In the genomic region with DNA sequence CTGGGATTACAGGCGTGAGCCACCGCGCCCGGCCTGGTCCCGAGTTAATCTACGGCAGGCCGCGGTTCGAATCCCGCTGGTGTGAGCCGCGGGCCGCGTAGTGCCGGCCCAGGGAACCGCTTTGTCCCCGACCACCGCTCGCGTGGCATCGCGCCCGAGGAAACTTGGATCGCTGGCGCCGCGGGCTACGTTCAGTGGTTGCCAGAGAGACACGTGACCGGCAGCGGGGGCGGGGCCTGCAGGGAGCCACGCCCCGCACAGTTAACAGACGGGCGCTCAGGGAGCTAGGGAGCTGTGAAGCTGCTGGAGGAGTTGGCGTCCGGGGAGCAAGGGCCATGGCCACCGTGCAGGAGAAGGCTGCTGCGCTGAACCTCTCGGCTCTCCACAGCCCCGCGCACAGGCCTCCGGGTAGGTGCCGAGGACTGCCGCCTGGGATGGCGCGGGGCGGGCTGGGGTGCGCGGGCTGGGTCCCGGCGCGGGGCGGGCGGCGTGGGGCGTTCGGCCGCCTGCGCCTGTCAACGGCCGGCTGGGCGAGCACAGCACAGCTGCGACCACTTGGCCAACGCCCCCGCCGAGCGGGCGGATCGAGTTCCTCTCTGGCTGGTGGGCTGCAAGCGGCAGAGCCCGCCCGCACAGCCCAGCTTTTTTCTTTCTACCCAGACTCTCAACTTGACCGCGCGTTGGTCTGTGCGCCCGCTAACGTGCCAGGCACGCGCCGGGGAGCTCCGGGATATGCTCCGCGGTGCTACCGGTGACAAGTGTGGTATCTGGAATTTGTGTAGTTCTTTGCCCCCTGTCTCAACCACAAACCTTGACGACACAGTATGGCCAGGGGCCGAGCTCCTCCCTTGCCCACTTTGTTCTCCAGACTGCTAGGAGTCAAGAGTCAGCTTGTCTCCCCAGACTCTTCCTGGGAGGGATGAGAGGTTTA, we compare ENCODE assay signal across 8 cellular contexts. TPM values are rescaled to one million over a fixed set of nuclear protein-coding genes. Genes with fewer than 3 reads are reported as not detected.
A peak's percentile ranks its signal among the peaks of the same experiment; 100 is the strongest.
DNase-seq lines count a peak whose midpoint lies in the region; ATAC-seq, FAIRE-seq and TF ChIP-seq lines count a peak whose summit lies in the region.

A gene (plus strand): TSS at position 258 of the 931 bp plus-strand sequence. CDS start 78 bp downstream, at position 336.

- in situ Hi-C loops in mammary epithelial cell (cut with MboI; ENCODE audit: low sequenced_read_pairs in 2 of 2) = no loop called here

- H3K9me3 ChIP-seq in WERI-Rb-1 (ENCODE audit: severe bottlenecking) (peaks cover 3% of the 10 kb centered on the region), mammary epithelial cell (replicated peaks; ENCODE audit: insufficient read depth, low read length) (no peaks in the 10 kb centered on the region), small intestine (ENCODE audit: control insufficient read depth, low read depth) (no peaks in the 10 kb centered on the region)

- 21% methylated on average over 18 of the region's 89 CpGs for WGBS in mammary epithelial cell (ENCODE audit: low coverage, missing lambda C conversion rate)
- WGBS in small intestine, 3 donors = 2 to 4% (median 3%) methylated on average over 51 to 89 of the region's 89 CpGs

- peak within 1 kb of the TSS; percentile 81 for H3K4me2 ChIP-seq in mammary epithelial cell (ENCODE audit: insufficient read depth, low read depth, low read length)

- no peaks in the 10 kb centered on the region for H4K20me1 ChIP-seq in mammary epithelial cell (ENCODE audit: insufficient read depth, low read length)

- ATAC-seq in GM18505 (IDR thresholded peaks at IDR 0.05; ENCODE audit: unreplicated experiment) = peak; percentile 44
- ATAC-seq in HG02885 (IDR thresholded peaks at IDR 0.05; ENCODE audit: poor library complexity, unreplicated experiment) = peak; percentile 63

- peak; percentile 54 for DNase-seq in NCI-H2081 treated with DMSO at 0.1 percent for 48 hours (lab: John Stamatoyannopoulos, UW)
- DNase-seq in WERI-Rb-1 = peak; percentile 75
- peak; percentile 78 for DNase-seq in mammary epithelial cell
- DNase-seq in inferior parietal cortex (ENCODE audit: extremely low spot score) = peak; percentile 88
- DNase-seq in small intestine = peak; percentile 92
- no peak for DNase-seq in NK-92 (lab: John Stamatoyannopoulos, UW; ENCODE audit: unreplicated experiment)

- no peaks in the 10 kb centered on the region for H3K27me3 ChIP-seq in WERI-Rb-1 (ENCODE audit: insufficient read depth, low read depth, severe bottlenecking)
- no peaks in the 10 kb centered on the region for H3K27me3 ChIP-seq in mammary epithelial cell (ENCODE audit: insufficient read depth, low read length)
- peaks cover 0 to 2% of the 10 kb centered on the region in 2 donors for H3K27me3 ChIP-seq in small intestine (ENCODE audit: control insufficient read depth in 2 of 2, insufficient read depth in 2 of 2, low read length in 2 of 2)

- H3K9ac ChIP-seq in mammary epithelial cell (ENCODE audit: insufficient read depth, low read length) = peak within 1 kb of the TSS; percentile 19

- dilution Hi-C loops in mammary epithelial cell (cut with HindIII; ENCODE audit: low sequenced_read_pairs) = no loop called here

- H3K4me3 ChIP-seq in WERI-Rb-1 (ENCODE audit: low read depth, low read length) (peak within 1 kb of the TSS; percentile 65), mammary epithelial cell (replicated peaks in 1 of 3; ENCODE audit: insufficient read depth in 1 of 3, low read depth in 2 of 3, low read length in 3 of 3) (peak within 1 kb of the TSS; percentile 57 to 73 (median 70)), small intestine (ENCODE audit: low read depth in 1 of 2, low read length in 2 of 2) (peak within 1 kb of the TSS; percentile 52 to 89)

- H3K79me2 ChIP-seq in mammary epithelial cell (ENCODE audit: insufficient read depth, low read length) = peaks cover 21% of the 10 kb centered on the region

- BruUV-seq in mammary epithelial cell (replicated peaks; lab: Mats Ljungman, UMichigan) = no TSS peak

- CTCF ChIA-PET in mammary epithelial cell (lab: Charles Lee; ENCODE audit: low non-redundant PET) = no interaction called here

- H3K4me1 ChIP-seq in mammary epithelial cell (ENCODE audit: insufficient read depth, low read length) = peaks cover 15% of the 10 kb centered on the region
- peaks cover 0 to 2% of the 10 kb centered on the region in 2 donors for H3K4me1 ChIP-seq in small intestine (ENCODE audit: control insufficient read depth in 2 of 2, insufficient read depth in 1 of 2, low read depth in 1 of 2, low read length in 1 of 2)

- intact Hi-C loops in mammary epithelial cell (cut with micrococcal nuclease) = loop anchor here (1.0 kb wide), 1 partner anchor 23 kb away; a partner anchor contains a TSS

- H2AFZ ChIP-seq in mammary epithelial cell (ENCODE audit: low read depth, low read length) = peak within 1 kb of the TSS; percentile 92

- no peak for FAIRE-seq in small intestine (lab: Jason Lieb, UNC)

- H3K27ac ChIP-seq in WERI-Rb-1 (no peak within 1 kb of the TSS), mammary epithelial cell (ENCODE audit: insufficient read depth, low read depth, low read length) (no peak within 1 kb of the TSS), small intestine (ENCODE audit: low read depth in 1 of 2, low read length in 1 of 2) (peak within 1 kb of the TSS; percentile 70 to 82)

- H3K36me3 ChIP-seq in WERI-Rb-1 (no peaks in the 10 kb centered on the region), mammary epithelial cell (ENCODE audit: insufficient read depth, low read length) (no peaks in the 10 kb centered on the region), small intestine (ENCODE audit: control insufficient read depth in 2 of 2, insufficient read depth in 2 of 2, low read length in 2 of 2) (no peaks in the 10 kb centered on the region)

- no peak for TF ChIP-seq POLR2A in GM18505 (IDR thresholded peaks at IDR 0.05; ENCODE audit: borderline replicate concordance, extremely low read depth, insufficient read depth, insufficient read length)

- no peak for TF ChIP-seq CTCF in WERI-Rb-1 (IDR thresholded peaks at IDR 0.05; ENCODE audit: low read depth, low read length)
- no peak for TF ChIP-seq CTCF in mammary epithelial cell (conservative IDR thresholded peaks at IDR 0.05 in 1 of 2, IDR thresholded peaks at IDR 0.05 in 1 of 2; ENCODE audit: extremely low read depth in 1 of 2, insufficient read depth in 1 of 2, low read depth in 1 of 2, low read length in 2 of 2)

RNA-seq across cellular contexts. Expression of the gene that starts here (rescaled TPM):
- 1 to 10 TPM; 5.2 to 6.8 TPM for total RNA-seq in mammary epithelial cell
- 5.7 TPM for polyA plus RNA-seq in mammary epithelial cell
- 1.7 TPM for polyA minus RNA-seq in mammary epithelial cell
- polyA plus RNA-seq in small intestine = 10 to 100 TPM; 11.4 to 83.9 (median 55.1) TPM

Comparison
In these comparisons a context has a peak if more than half of its experiments do, and no peak if none do; other contexts are left out.
1. H3K27ac ChIP-seq: peak in small intestine (2 of 2); none in WERI-Rb-1 (single experiment) and mammary epithelial cell (single experiment).
2. Peak in every context shown above with its lines, with median percentiles within 50 percentile points of each other: H3K4me3 ChIP-seq.